In the genomic region with DNA sequence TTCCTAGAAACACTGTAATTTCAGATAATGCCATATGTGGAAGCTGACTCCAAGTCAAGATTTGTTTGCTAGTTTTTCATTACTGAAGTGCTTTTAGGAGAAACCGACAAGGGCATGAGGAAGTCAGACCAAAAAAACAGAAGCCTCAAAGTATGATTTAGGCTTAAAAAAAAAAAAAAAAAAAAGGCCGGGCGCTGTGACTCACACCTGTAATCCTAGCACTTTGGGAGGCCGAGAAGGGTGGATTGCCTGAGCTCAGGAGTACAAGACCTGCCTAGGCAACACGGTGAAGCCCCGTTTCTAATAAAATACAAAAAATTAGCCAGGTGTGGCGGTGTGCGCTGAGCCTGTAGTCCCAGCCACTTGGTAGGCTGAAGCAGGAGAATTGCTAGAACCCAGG, we compare ENCODE assay signal across 21 cellular contexts. TPM values are rescaled to one million over a fixed set of nuclear protein-coding genes. Genes with fewer than 3 reads are reported as not detected.
A peak's percentile ranks its signal among the peaks of the same experiment; 100 is the strongest.
DNase-seq lines count a peak whose midpoint lies in the region; TF ChIP-seq lines count a peak whose summit lies in the region.
"Had no signal": no experiment of that assay in that cellular context is flagged by ENCODE, and none has a peak within 500 bp of the region (broad histone marks: within the 10 kb centered on the region; RNA-seq: fewer than 3 reads in every experiment).

No MANE protein-coding gene starts in this region.

- H3K27ac Mint-ChIP-seq in activated CD4-positive, alpha-beta memory T cell treated with anti-CD3 and anti-CD28 coated beads for 36 hours = no peak overlapping the region
- H3K27ac Mint-ChIP-seq: activated CD8-positive, alpha-beta T cell treated with anti-CD3 and anti-CD28 coated beads for 36 hours; activated naive CD8-positive, alpha-beta T cell treated with anti-CD3 and anti-CD28 coated beads for 36 hours; activated T-cell treated with anti-CD3 and anti-CD28 coated beads, Interleukin-2, amount 50 U/mL, for 72 hours had no signal

- H3K27me3 Mint-ChIP-seq in activated CD4-positive, alpha-beta memory T cell treated with anti-CD3 and anti-CD28 coated beads for 36 hours = no peaks in the 10 kb centered on the region
- H3K27me3 Mint-ChIP-seq: activated CD8-positive, alpha-beta T cell treated with anti-CD3 and anti-CD28 coated beads for 36 hours; activated naive CD8-positive, alpha-beta T cell treated with anti-CD3 and anti-CD28 coated beads for 36 hours had no signal

- peak overlapping the region; percentile 56 for H3K27ac ChIP-seq in epithelial cell of prostate
- H3K27ac ChIP-seq in parathyroid adenoma = no peak overlapping the region
- H3K27ac ChIP-seq: brain microvascular endothelial cell, esophagus muscularis mucosa, ovary, skin epidermis, testis had no signal

- H3K4me1 ChIP-seq in parathyroid adenoma = no peaks in the 10 kb centered on the region
- H3K4me1 ChIP-seq: BE2C, esophagus muscularis mucosa, testis had no signal

- intact Hi-C loops in activated CD4-positive, alpha-beta memory T cell treated with anti-CD3 and anti-CD28 coated beads for 36 hours (cut with micrococcal nuclease) = no loop called here

- no peak overlapping the region for H3K4me2 ChIP-seq in parathyroid adenoma (ENCODE audit: low read length)

- no peaks in the 10 kb centered on the region for H3K9me3 Mint-ChIP-seq in activated CD4-positive, alpha-beta memory T cell treated with anti-CD3 and anti-CD28 coated beads for 36 hours
- H3K9me3 Mint-ChIP-seq: activated CD8-positive, alpha-beta T cell treated with anti-CD3 and anti-CD28 coated beads for 36 hours; activated naive CD8-positive, alpha-beta T cell treated with anti-CD3 and anti-CD28 coated beads for 36 hours; activated T-cell treated with anti-CD3 and anti-CD28 coated beads, Interleukin-2, amount 50 U/mL, for 72 hours had no signal

- H3K36me3 Mint-ChIP-seq in activated CD4-positive, alpha-beta memory T cell treated with anti-CD3 and anti-CD28 coated beads for 36 hours = no peaks in the 10 kb centered on the region

- H3K4me3 ChIP-seq in parathyroid adenoma (ENCODE audit: low read depth, low read length) = no peak overlapping the region
- H3K4me3 ChIP-seq: esophagus muscularis mucosa, ovary, skin epidermis, testis had no signal

- H3K36me3 ChIP-seq in parathyroid adenoma (ENCODE audit: control insufficient read depth, insufficient read depth, low read length) = no peaks in the 10 kb centered on the region
- H3K36me3 ChIP-seq: BE2C, brain microvascular endothelial cell, esophagus muscularis mucosa, ovary had no signal

- no peaks in the 10 kb centered on the region for H3K27me3 ChIP-seq in parathyroid adenoma (ENCODE audit: control insufficient read depth, insufficient read depth, low read length)
- H3K27me3 ChIP-seq: BE2C, brain microvascular endothelial cell, esophagus muscularis mucosa, ovary, testis had no signal

- POLR2A ChIA-PET in activated CD4-positive, alpha-beta memory T cell treated with anti-CD3 and anti-CD28 coated beads for 36 hours (lab: Charles Lee) = no interaction called here

- peak overlapping the region; percentile 44 for H2AFZ ChIP-seq in parathyroid adenoma

- no peaks in the 10 kb centered on the region for H3K79me2 ChIP-seq in parathyroid adenoma

- no peak overlapping the region for H3K4me3 Mint-ChIP-seq in activated CD4-positive, alpha-beta memory T cell treated with anti-CD3 and anti-CD28 coated beads for 36 hours
- H3K4me3 Mint-ChIP-seq: activated CD8-positive, alpha-beta T cell treated with anti-CD3 and anti-CD28 coated beads for 36 hours; activated naive CD8-positive, alpha-beta T cell treated with anti-CD3 and anti-CD28 coated beads for 36 hours; activated T-cell treated with anti-CD3 and anti-CD28 coated beads, Interleukin-2, amount 50 U/mL, for 72 hours had no signal

- peak; percentile 31 for DNase-seq in ELR (ENCODE audit: low read depth)
- DNase-seq in MV-4-11 (lab: John Stamatoyannopoulos, UW) = peak; percentile 63
- no peak for DNase-seq in epithelial cell of prostate (ENCODE audit: low read depth, low spot score)
- DNase-seq in activated CD4-positive, alpha-beta memory T cell treated with anti-CD3 and anti-CD28 coated beads for 36 hours = no peak
- no peak for DNase-seq in globus pallidus (ENCODE audit: low spot score)
- DNase-seq in stimulated activated CD4-positive, alpha-beta T cell treated with anti-CD3 and anti-CD28 coated beads, Interleukin-12 subunit alpha, Interleukin-12 subunit beta, amount 100 ng/mL, for 4 hours = no peak
- DNase-seq: activated CD8-positive, alpha-beta T cell treated with anti-CD3 and anti-CD28 coated beads for 36 hours; activated naive CD8-positive, alpha-beta T cell treated with anti-CD3 and anti-CD28 coated beads for 36 hours; activated T-cell treated with anti-CD3 and anti-CD28 coated beads, Interleukin-2, amount 50 U/mL, for 72 hours; BE2C; brain microvascular endothelial cell; dermis blood vessel endothelial cell; left cardiac atrium; NCI-H1694; NCI-H510A treated with DMSO at 0.1 percent for 48 hours; ovary; stimulated activated CD4-positive, alpha-beta T cell treated with anti-CD3 and anti-CD28 coated beads, Interleukin-4, amount 100 ng/mL, for 4 hours; testis had no signal

- no peaks in the 10 kb centered on the region for H3K9me3 ChIP-seq in parathyroid adenoma (ENCODE audit: control insufficient read depth, low read length)
- H3K9me3 ChIP-seq: BE2C, esophagus muscularis mucosa, ovary, testis had no signal

- no peak overlapping the region for H3K9ac ChIP-seq in parathyroid adenoma

- CTCF ChIA-PET in activated CD4-positive, alpha-beta memory T cell treated with anti-CD3 and anti-CD28 coated beads for 36 hours (lab: Charles Lee) = no interaction called here

- H3K4me1 Mint-ChIP-seq in activated CD4-positive, alpha-beta memory T cell treated with anti-CD3 and anti-CD28 coated beads for 36 hours (ENCODE audit: low read depth) = no peaks in the 10 kb centered on the region
- H3K4me1 Mint-ChIP-seq: activated naive CD8-positive, alpha-beta T cell treated with anti-CD3 and anti-CD28 coated beads for 36 hours had no signal

- TF ChIP-seq CTCF in parathyroid adenoma (IDR thresholded peaks at IDR 0.05) = no peak

RNA-seq across cellular contexts. Expression of a gene that starts 11.6 kb away (rescaled TPM):
- 1,000 to 10,000 TPM; 2,597 to 2,603 TPM for total RNA-seq in activated CD4-positive, alpha-beta memory T cell treated with anti-CD3 and anti-CD28 coated beads for 36 hours

RNA-seq across cellular contexts. Expression of a gene that starts 11.7 kb away (rescaled TPM):
- total RNA-seq in activated CD4-positive, alpha-beta memory T cell treated with anti-CD3 and anti-CD28 coated beads for 36 hours = 1 to 10 TPM; 3.9 TPM

RNA-seq across cellular contexts. Expression of a gene that starts 16.6 kb away (rescaled TPM):
- 1 to 10 TPM; 5.4 to 5.9 TPM for total RNA-seq in activated CD4-positive, alpha-beta memory T cell treated with anti-CD3 and anti-CD28 coated beads for 36 hours

Comparison
In these comparisons a context has a peak if more than half of its experiments do, and no peak if none do; other contexts are left out.
1. DNase-seq: peak in ELR (single experiment) and MV-4-11 (single experiment); none in epithelial cell of prostate (single experiment), activated CD4-positive, alpha-beta memory T cell treated with anti-CD3 and anti-CD28 coated beads for 36 hours (single experiment), globus pallidus (single experiment) and stimulated activated CD4-positive, alpha-beta T cell treated with anti-CD3 and anti-CD28 coated beads, Interleukin-12 subunit alpha, Interleukin-12 subunit beta, amount 100 ng/mL, for 4 hours (single experiment).